In the genomic region with DNA sequence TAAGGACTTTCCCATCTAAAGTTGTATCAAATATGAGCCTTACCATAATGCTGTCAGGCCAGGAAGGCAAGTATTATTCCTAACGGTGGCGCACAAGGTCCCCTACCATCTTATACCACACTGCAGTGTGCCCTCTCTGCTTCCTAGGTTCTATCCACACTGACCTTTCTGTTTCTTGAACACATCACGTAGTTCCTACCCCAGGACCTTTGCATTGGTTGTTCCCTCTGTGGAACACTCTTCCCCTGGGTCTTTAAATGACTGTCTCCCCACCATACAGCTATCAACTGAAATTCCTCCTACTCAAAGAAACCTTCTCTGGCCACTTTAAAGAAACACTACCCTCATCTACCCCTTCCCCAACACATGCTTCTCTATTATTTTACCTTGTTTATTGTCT, we compare ENCODE assay signal across 20 cellular contexts.
DNase-seq lines count a peak whose midpoint lies in the region; ATAC-seq and TF ChIP-seq lines count a peak whose summit lies in the region.
"Had no signal": no experiment of that assay in that cellular context is flagged by ENCODE, and none has a peak within 500 bp of the region (broad histone marks: within the 10 kb centered on the region; RNA-seq: fewer than 3 reads in every experiment).

No MANE protein-coding gene starts in this region.

- intact Hi-C loops in lower leg skin (cut with DNase I; ENCODE audit: low total_unique reads): no loop called here

- H3K4me3 Mint-ChIP-seq in brain (no peak overlapping the region), osteocyte (ENCODE audit: unreplicated experiment) (no peak overlapping the region)
- H3K4me3 Mint-ChIP-seq: B cell; CD4-positive, alpha-beta T cell; CD8-positive, alpha-beta T cell had no signal

- H3K4me1 Mint-ChIP-seq in brain (peaks cover 51% of the 10 kb centered on the region), osteocyte (ENCODE audit: unreplicated experiment) (no peaks in the 10 kb centered on the region)
- H3K4me1 Mint-ChIP-seq: B cell had no signal

- CTCF ChIA-PET in HEK293 (lab: Yijun Ruan, JAX): interaction anchor here (0.6 kb wide), 1 partner anchor 392 kb away, joined by 3 read pairs; no protein-coding TSS in a partner anchor

- no peak for TF ChIP-seq POLR2A in lower leg skin (IDR thresholded peaks at IDR 0.05)

- ATAC-seq in lung (ENCODE audit: insufficient read depth, low FRiP score) (no peak), GM18867 (IDR thresholded peaks at IDR 0.05; ENCODE audit: unreplicated experiment) (no peak), HG03196 (IDR thresholded peaks at IDR 0.05; ENCODE audit: unreplicated experiment) (no peak)
- ATAC-seq: A549; CD8-positive, alpha-beta T cell had no signal

- H3K36me3 Mint-ChIP-seq in brain (no peaks in the 10 kb centered on the region), osteocyte (ENCODE audit: unreplicated experiment) (no peaks in the 10 kb centered on the region)
- H3K36me3 Mint-ChIP-seq: CD8-positive, alpha-beta T cell had no signal

- 89 to 90% methylated on average over 3 of the region's 3 CpGs for whole genome bisulfite sequencing in lung, 2 donors
- 92 to 94% methylated on average over 3 of the region's 3 CpGs for WGBS in lower leg skin, 2 donors

- H3K27me3 Mint-ChIP-seq in brain (peaks cover 12% of the 10 kb centered on the region), osteocyte (ENCODE audit: unreplicated experiment) (peaks cover 42% of the 10 kb centered on the region)

- peak; percentile 5 for DNase-seq in lung (ENCODE audit: low spot score)
- peak; percentile 51 for DNase-seq in osteocyte (ENCODE audit: extremely low spot score, unreplicated experiment)
- DNase-seq in NCI-H748 treated with DMSO at 0.1 percent for 48 hours (lab: John Stamatoyannopoulos, UW): no peak
- no peak for DNase-seq in lower leg skin (ENCODE audit: low spot score in 2 of 2)
- DNase-seq: AML-193; Caco-2; Calu3; CD4-positive, alpha-beta T cell; CD8-positive, alpha-beta T cell; DMS79 treated with DMSO at 0.1 percent for 48 hours; GF-D8 had no signal

- POLR2A ChIA-PET in HEK293 (lab: Yijun Ruan, JAX): no interaction called here

- H3K4me1 ChIP-seq in HEK293 (ENCODE audit: control insufficient read depth, insufficient read depth, low read length): no peaks in the 10 kb centered on the region
- peaks cover 0 to 3% of the 10 kb centered on the region in 2 donors for H3K4me1 ChIP-seq in lung (ENCODE audit: control insufficient read depth in 2 of 2, insufficient read depth in 2 of 2, low read length in 2 of 2)
- H3K4me1 ChIP-seq: BLaER1 treated with 17β-estradiol and CSF1 and Interleukin-3, amounts not matched to agents 10 nM and 100 nM had no signal

- H3K27ac ChIP-seq in HEK293 (ENCODE audit: extremely low read depth, low read depth, low read length) (no peak overlapping the region), lung (ENCODE audit: low read depth in 1 of 2, low read length in 1 of 2) (no peak overlapping the region)
- H3K27ac ChIP-seq: 22Rv1; A549; BLaER1 treated with 17β-estradiol and CSF1 and Interleukin-3, amounts not matched to agents 10 nM and 100 nM; C4-2B had no signal

- TF ChIP-seq CTCF in HEK293 (tag by site-specific recombination; IDR thresholded peaks at IDR 0.05): no peak
- no peak for TF ChIP-seq CTCF in brain (conservative IDR thresholded peaks at IDR 0.05)
- TF ChIP-seq CTCF in lung (IDR thresholded peaks at IDR 0.05; ENCODE audit: control extremely low read depth, extremely low read depth): no peak
- TF ChIP-seq CTCF in osteocyte (IDR thresholded peaks at IDR 0.05): no peak
- no peak for TF ChIP-seq CTCF in lower leg skin (IDR thresholded peaks at IDR 0.05)

- H3K27ac Mint-ChIP-seq in brain: peak overlapping the region in 3 of 5 experiments; percentile 16 to 68 (median 29)
- H3K27ac Mint-ChIP-seq in osteocyte (ENCODE audit: unreplicated experiment): no peak overlapping the region
- H3K27ac Mint-ChIP-seq: B cell; CD4-positive, alpha-beta T cell; CD8-positive, alpha-beta T cell had no signal

- no peak overlapping the region for H3K4me3 ChIP-seq in HEK293 (ENCODE audit: low read depth, low read length)
- H3K4me3 ChIP-seq in lung: no peak overlapping the region
- H3K4me3 ChIP-seq in lower leg skin (ENCODE audit: low read depth, poor library complexity, severe bottlenecking): no peak overlapping the region
- H3K4me3 ChIP-seq: A549; BLaER1 treated with 17β-estradiol and CSF1 and Interleukin-3, amounts not matched to agents 10 nM and 100 nM had no signal

- no peaks in the 10 kb centered on the region for H3K36me3 ChIP-seq in HEK293 (ENCODE audit: control insufficient read depth in 2 of 2, insufficient read depth in 1 of 2, low read length in 2 of 2)
- no peaks in the 10 kb centered on the region for H3K36me3 ChIP-seq in lung (ENCODE audit: control insufficient read depth in 2 of 2, insufficient read depth in 2 of 2, low read length in 2 of 2)
- H3K36me3 ChIP-seq: BLaER1 treated with 17β-estradiol and CSF1 and Interleukin-3, amounts not matched to agents 10 nM and 100 nM had no signal

- H3K9me3 ChIP-seq in HEK293 (ENCODE audit: control insufficient read depth, insufficient read depth, low read depth, low read length) (no peaks in the 10 kb centered on the region), lung (ENCODE audit: control insufficient read depth in 2 of 2, insufficient read depth in 1 of 2, low read length in 1 of 2) (no peaks in the 10 kb centered on the region)
- H3K9me3 ChIP-seq: A549; BLaER1 treated with 17β-estradiol and CSF1 and Interleukin-3, amounts not matched to agents 10 nM and 100 nM; Caco-2 had no signal

- H3K27me3 ChIP-seq in lung (ENCODE audit: control insufficient read depth, insufficient read depth): no peaks in the 10 kb centered on the region
- H3K27me3 ChIP-seq: BLaER1 treated with 17β-estradiol and CSF1 and Interleukin-3, amounts not matched to agents 10 nM and 100 nM had no signal

- H3K9me3 Mint-ChIP-seq in brain (peaks cover 0 to 3% (median 0%) of the 10 kb centered on the region in 5 experiments), osteocyte (ENCODE audit: unreplicated experiment) (no peaks in the 10 kb centered on the region)
- H3K9me3 Mint-ChIP-seq: CD4-positive, alpha-beta T cell; CD8-positive, alpha-beta T cell had no signal

TF ChIP-seq in HEK293, 187 proteins besides CTCF, POLR2A, EP300 and RAD21:
- TF ChIP-seq ZNF623 (tag by site-specific recombination; IDR thresholded peaks at IDR 0.05): peak; percentile 93
- no peak for TF ChIP-seq ZNF501 (tag by site-specific recombination; IDR thresholded peaks at IDR 0.05)

Comparison
In these comparisons a context has a peak if more than half of its experiments do, and no peak if none do; other contexts are left out.
1. DNase-seq: peak in lung (single experiment) and osteocyte (single experiment); none in NCI-H748 treated with DMSO at 0.1 percent for 48 hours (single experiment) and lower leg skin (0 of 2).